8 cellular contexts compared by ENCODE assay signal in the genomic region with DNA sequence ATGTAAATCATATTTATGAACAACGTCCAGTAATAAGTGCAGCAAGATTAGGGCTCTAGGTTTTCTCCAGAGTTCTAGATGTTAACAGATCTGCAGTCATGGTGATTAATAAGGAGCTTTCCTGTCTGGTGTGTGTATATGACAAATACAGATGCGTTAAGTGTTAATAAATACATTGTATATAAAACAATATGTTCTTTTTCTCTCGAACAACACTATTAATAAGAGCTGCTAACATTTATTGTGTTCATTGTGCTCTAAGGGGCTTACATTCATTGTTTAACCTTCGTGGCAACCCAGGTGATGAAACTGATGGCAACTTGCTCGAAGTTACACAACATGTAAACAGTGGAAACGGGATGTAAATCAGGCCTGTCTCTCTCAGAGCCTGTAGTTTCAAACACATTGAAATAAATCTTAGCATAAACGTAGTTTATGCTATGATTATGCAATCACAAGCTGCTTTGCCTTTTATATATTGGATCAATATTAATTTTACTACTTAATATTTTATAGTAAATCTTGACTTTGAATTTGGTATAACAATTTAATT. TPM values are rescaled to one million over a fixed set of nuclear protein-coding genes. Genes with fewer than 3 reads are reported as not detected.
A peak's percentile ranks its signal among the peaks of the same experiment; 100 is the strongest.
DNase-seq lines count a peak whose midpoint lies in the region; TF ChIP-seq lines count a peak whose summit lies in the region.

No MANE protein-coding gene starts in this region.

- no peaks in the 10 kb centered on the region for H3K9me3 ChIP-seq in SK-N-MC (ENCODE audit: low read depth, low read length)
- no peaks in the 10 kb centered on the region for H3K9me3 ChIP-seq in smooth muscle cell (replicated peaks; ENCODE audit: low read depth)

- peak overlapping the region; percentile 98 for H3K4me3 ChIP-seq in SK-N-MC
- H3K4me3 ChIP-seq in fibroblast of villous mesenchyme (ENCODE audit: low read depth, low read length) = peak overlapping the region; percentile 70
- peak overlapping the region; percentile 71 for H3K4me3 ChIP-seq in smooth muscle cell

- DNase-seq in NOMO-1 (lab: John Stamatoyannopoulos, UW; ENCODE audit: unreplicated experiment in 2 of 2) (peak; percentile 11 to 64), NOMO-1 treated with dmso at 0.1 percent for 144 hours (lab: John Stamatoyannopoulos, UW; ENCODE audit: unreplicated experiment) (no peak), SK-N-MC (ENCODE audit: low read depth, low spot score) (no peak), fibroblast of villous mesenchyme (ENCODE audit: low read depth) (peak; percentile 62), smooth muscle cell (lab: John Stamatoyannopoulos, UW; ENCODE audit: unreplicated experiment) (no peak), NCI-H82 treated with DMSO at 0.1 percent for 48 hours (lab: John Stamatoyannopoulos, UW; ENCODE audit: unreplicated experiment) (no peak), NCI-H1694 (lab: John Stamatoyannopoulos, UW) (no peak)
- no peak for DNase-seq in stimulated activated CD8-positive, alpha-beta memory T cell treated with anti-CD3 and anti-CD28 coated beads, Interleukin-4, amount 100 ng/mL, for 48 hours

- H4K20me1 ChIP-seq in smooth muscle cell (ENCODE audit: low read depth) = no peaks in the 10 kb centered on the region

- H3K27ac ChIP-seq in SK-N-MC (no peak overlapping the region), smooth muscle cell (ENCODE audit: low read depth) (no peak overlapping the region)

- H3F3A ChIP-seq in smooth muscle cell (ENCODE audit: low read depth) = no peaks in the 10 kb centered on the region

- H3K4me2 ChIP-seq in smooth muscle cell = peak overlapping the region; percentile 91

- H3K9ac ChIP-seq in SK-N-MC (ENCODE audit: insufficient read length) = peak overlapping the region; percentile 78
- no peak overlapping the region for H3K9ac ChIP-seq in smooth muscle cell (ENCODE audit: low read depth)

- H3K79me2 ChIP-seq in smooth muscle cell (ENCODE audit: low read depth) = no peaks in the 10 kb centered on the region

- TF ChIP-seq CTCF in fibroblast of villous mesenchyme (IDR thresholded peaks at IDR 0.05; ENCODE audit: insufficient read depth, low read depth, low read length) (no peak), smooth muscle cell (IDR thresholded peaks at IDR 0.05; ENCODE audit: borderline replicate concordance, insufficient read depth, poor library complexity, severe bottlenecking) (no peak)

- peak overlapping the region; percentile 78 for H2AFZ ChIP-seq in smooth muscle cell (ENCODE audit: low read depth)

- H3K27me3 ChIP-seq in smooth muscle cell (ENCODE audit: low read depth) = peaks cover 38% of the 10 kb centered on the region

- WGBS in smooth muscle cell (ENCODE audit: low lambda C conversion rate) = 52% methylated on average over 7 of the region's 7 CpGs

- peaks cover 7% of the 10 kb centered on the region for H3K4me1 ChIP-seq in smooth muscle cell (ENCODE audit: low read depth)

- H3K36me3 ChIP-seq in SK-N-MC (ENCODE audit: insufficient read depth, low read length) (no peaks in the 10 kb centered on the region), smooth muscle cell (ENCODE audit: low read depth) (no peaks in the 10 kb centered on the region)

RNA-seq across cellular contexts. Expression of gene CLGN, which starts 0.5 kb away (rescaled TPM):
- total RNA-seq in fibroblast of villous mesenchyme (1.6 and 1.7 TPM in 2 replicates), smooth muscle cell (0.85 and 2.9 TPM in 2 replicates)
- polyA plus RNA-seq in smooth muscle cell = 0.42 and 1.0 TPM in 2 replicates

RNA-seq across cellular contexts. Expression of gene SCOC, which starts 54.5 kb away (rescaled TPM):
- total RNA-seq in fibroblast of villous mesenchyme = 42.8 and 84.6 TPM in 2 replicates
- 144 and 159 TPM in 2 replicates for total RNA-seq in smooth muscle cell
- polyA plus RNA-seq in smooth muscle cell = 76.8 and 86.7 TPM in 2 replicates

Comparison
In these comparisons a context has a peak if more than half of its experiments do, and no peak if none do; other contexts are left out.
1. DNase-seq: peak in NOMO-1 (2 of 2) and fibroblast of villous mesenchyme (single experiment); none in NOMO-1 treated with dmso at 0.1 percent for 144 hours (single experiment), SK-N-MC (single experiment), smooth muscle cell (single experiment), NCI-H82 treated with DMSO at 0.1 percent for 48 hours (single experiment), stimulated activated CD8-positive, alpha-beta memory T cell treated with anti-CD3 and anti-CD28 coated beads, Interleukin-4, amount 100 ng/mL, for 48 hours (single experiment) and NCI-H1694 (single experiment).
2. Peak in every context shown above with its lines, with median percentiles within 50 percentile points of each other: H3K4me3 ChIP-seq.